In genomic region chr15:58392141-58392540, GRCh38 we compare ENCODE assay signal across 24 cellular contexts. TPM values are rescaled to one million over a fixed set of nuclear protein-coding genes. Genes with fewer than 3 reads are reported as not detected.
DNase-seq lines count a peak whose midpoint lies in the region; ATAC-seq and TF ChIP-seq lines count a peak whose summit lies in the region.
"Had no signal": no experiment of that assay in that cellular context is flagged by ENCODE, and none has a peak within 500 bp of the region (broad histone marks: within the 10 kb centered on the region; RNA-seq: fewer than 3 reads in every experiment).

No MANE protein-coding gene starts in this region.

- no peaks in the 10 kb centered on the region for H3K9me3 Mint-ChIP-seq in nephron
- H3K9me3 Mint-ChIP-seq: activated B cell treated with CpG ODN at 0.5 μM for 24 hours; activated CD4-positive, alpha-beta memory T cell treated with anti-CD3 and anti-CD28 coated beads for 36 hours; activated naive CD4-positive, alpha-beta T cell treated with anti-CD3 and anti-CD28 coated beads, Interleukin-2, amount 50 U/mL, for 72 hours; activated T-helper 2 cell treated with anti-CD3 and anti-CD28 coated beads, Interferon-gamma antibody, Interleukin-2, Interleukin-4, amounts not matched to agents 10 μg/mL and 5 μg/mL and 100 μg/mL, durations not matched to agents 14 hours and 24 hours and 36 hours had no signal

- ATAC-seq in esophagus mucosa, result peak; percentile 67
- no peak for ATAC-seq in left cardiac atrium
- ATAC-seq: activated naive CD4-positive, alpha-beta T cell treated with anti-CD3 and anti-CD28 coated beads, Interleukin-2, amount 50 U/mL, for 72 hours; HCT116 had no signal

- peaks cover 3% of the 10 kb centered on the region; the same call in 1 of the 2 replicates for H3K9me3 ChIP-seq in PC-9 (ENCODE audit: insufficient read depth, low read depth)
- no peaks in the 10 kb centered on the region for H3K9me3 ChIP-seq in vagina
- H3K9me3 ChIP-seq: neutrophil had no signal

- no TSS peak for BruUV-seq in PC-9 (replicated peaks; lab: Mats Ljungman, UMichigan)

- peak in 1 of 2 experiments; percentile 73 for DNase-seq in PC-9
- DNase-seq in vagina (ENCODE audit: extremely low spot score in 2 of 2), result no peak
- no peak for DNase-seq in left cardiac atrium
- DNase-seq in NCI-H1930 (lab: John Stamatoyannopoulos, UW), result no peak
- no peak for DNase-seq in HPDE6-E6E7 (ENCODE audit: extremely low spot score)
- DNase-seq: activated B cell treated with CpG ODN at 0.5 μM for 24 hours; activated CD4-positive, alpha-beta memory T cell treated with anti-CD3 and anti-CD28 coated beads for 36 hours; foreskin fibroblast; MM.1S; NCI-H1417; NCI-H2107; SHP77 treated with DMSO at 0.1 percent for 48 hours; stimulated activated CD4-positive, alpha-beta T cell treated with anti-CD3 and anti-CD28 coated beads, Interleukin-1b, Interleukin-23, amount 100 ng/mL, for 48 hours; substantia nigra; T1000 had no signal

- H3K36me3 Mint-ChIP-seq in nephron (ENCODE audit: low read depth), result no peaks in the 10 kb centered on the region
- H3K36me3 Mint-ChIP-seq: activated CD4-positive, alpha-beta memory T cell treated with anti-CD3 and anti-CD28 coated beads for 36 hours; activated naive CD4-positive, alpha-beta T cell treated with anti-CD3 and anti-CD28 coated beads, Interleukin-2, amount 50 U/mL, for 72 hours; CD14-positive monocyte had no signal

- CTCF ChIA-PET in PC-9 (lab: Charles Lee), result interaction anchor here (1.2 kb wide), 1 partner anchor 122 kb away, joined by 3 read pairs; no protein-coding TSS in a partner anchor

- no peaks in the 10 kb centered on the region for H3K27me3 ChIP-seq in PC-9 (ENCODE audit: insufficient read depth, low read depth)
- H3K27me3 ChIP-seq in vagina, result no peaks in the 10 kb centered on the region
- H3K27me3 ChIP-seq: neutrophil had no signal

- H3K27ac Mint-ChIP-seq in nephron, result peak overlapping the region; percentile 84 to 93 (median 88)
- H3K27ac Mint-ChIP-seq: activated B cell treated with CpG ODN at 0.5 μM for 24 hours; activated CD4-positive, alpha-beta memory T cell treated with anti-CD3 and anti-CD28 coated beads for 36 hours; activated T-helper 2 cell treated with anti-CD3 and anti-CD28 coated beads, Interferon-gamma antibody, Interleukin-2, Interleukin-4, amounts not matched to agents 10 μg/mL and 5 μg/mL and 100 μg/mL, durations not matched to agents 14 hours and 24 hours and 36 hours had no signal

- H2AFZ ChIP-seq in PC-9, result 0 out of 2 replicates have a peak overlapping the region, but pooled peaks have one; percentile 2

- H3K79me2 ChIP-seq in PC-9 (ENCODE audit: low read depth), result no peaks in the 10 kb centered on the region

- H3K9me2 ChIP-seq in PC-9 (ENCODE audit: insufficient read depth), result no peaks in the 10 kb centered on the region

- no peak for TF ChIP-seq CTCF in PC-9 (conservative IDR thresholded peaks at IDR 0.05)
- no peak for TF ChIP-seq CTCF in nephron (IDR thresholded peaks at IDR 0.05; ENCODE audit: unreplicated experiment in 3 of 3)
- no peak for TF ChIP-seq CTCF in vagina (IDR thresholded peaks at IDR 0.05)

- no peaks in the 10 kb centered on the region for H3K27me3 Mint-ChIP-seq in nephron (ENCODE audit: low read depth)

- H3K4me1 ChIP-seq in PC-9 (replicated peaks; ENCODE audit: insufficient read depth) (peaks cover 87% of the 10 kb centered on the region), vagina (peaks cover 35% of the 10 kb centered on the region)

- H3K4me2 ChIP-seq in PC-9, result peak overlapping the region; percentile 69

- POLR2A ChIA-PET in PC-9 (lab: Charles Lee; ENCODE audit: unreplicated experiment), result interaction anchor here (0.6 to 1.4 kb wide), 4 partner anchors 60 to 164 kb away, joined by 5 to 9 read pairs (median 6); no protein-coding TSS in a partner anchor

- H3F3A ChIP-seq in PC-9 (ENCODE audit: insufficient read depth, low read depth), result peaks cover 41% of the 10 kb centered on the region

- H3K4me3 ChIP-seq in PC-9 (0 out of 2 replicates have a peak overlapping the region, but pooled peaks have one; percentile 22), vagina (no peak overlapping the region)
- H3K4me3 ChIP-seq: skin epidermis had no signal

- intact Hi-C loops in PC-9 (cut with micrococcal nuclease; ENCODE audit: unreplicated experiment), result loop anchor here (1.0 to 5.0 kb wide), 10 partner anchors 49 to 475 kb away; no protein-coding TSS in a partner anchor
- intact Hi-C loops in vagina (cut with DNase I), result no loop called here
- intact Hi-C loops in left cardiac atrium (cut with DNase I), result no loop called here

- no peak for TF ChIP-seq POLR2A in vagina (IDR thresholded peaks at IDR 0.05)

- H3K36me3 ChIP-seq in PC-9 (ENCODE audit: low read depth) (no peaks in the 10 kb centered on the region), vagina (no peaks in the 10 kb centered on the region)
- H3K36me3 ChIP-seq: neutrophil had no signal

- no peaks in the 10 kb centered on the region for H4K20me1 ChIP-seq in PC-9 (ENCODE audit: insufficient read depth)

- H3K27ac ChIP-seq in PC-9, result peak overlapping the region; percentile 97
- peak overlapping the region; percentile 70 for H3K27ac ChIP-seq in vagina
- H3K27ac ChIP-seq: neutrophil had no signal

- H3K4me1 Mint-ChIP-seq in nephron, result peaks cover 30% of the 10 kb centered on the region
- H3K4me1 Mint-ChIP-seq: activated B cell treated with CpG ODN at 0.5 μM for 24 hours, CD14-positive monocyte had no signal

- H3K4me3 Mint-ChIP-seq in nephron, result no peak overlapping the region
- H3K4me3 Mint-ChIP-seq: activated B cell treated with CpG ODN at 0.5 μM for 24 hours; activated CD4-positive, alpha-beta memory T cell treated with anti-CD3 and anti-CD28 coated beads for 36 hours; CD14-positive monocyte had no signal

RNA-seq across cellular contexts. Expression of gene LIPC, which starts 39.6 kb away (rescaled TPM):
- not detected in 2 replicates for total RNA-seq in PC-9 (2021)
- not detected for total RNA-seq in esophagus mucosa
- not detected for total RNA-seq in vagina
- total RNA-seq in left cardiac atrium, result under 1 TPM; 0.50 to 0.68 TPM
- total RNA-seq: activated B cell treated with CpG ODN at 0.5 μM for 24 hours; activated CD4-positive, alpha-beta memory T cell treated with anti-CD3 and anti-CD28 coated beads for 36 hours; NCI-H460 had no signal
